ENCODE assay signal across 4 cellular contexts in genomic region chr19:13547102-13547501, GRCh38.
A peak's percentile ranks its signal among the peaks of the same experiment; 100 is the strongest.
TF ChIP-seq lines count a peak whose summit lies in the region.

No MANE protein-coding gene starts in this region.

TF ChIP-seq in HEK293, 187 proteins besides CTCF, POLR2A, EP300 and RAD21:
- TF ChIP-seq REPIN1 (tag by site-specific recombination; IDR thresholded peaks at IDR 0.05; ENCODE audit: low read depth): no peak
- TF ChIP-seq PRDM1 (tag by site-specific recombination; IDR thresholded peaks at IDR 0.05): peak; percentile 98
- TF ChIP-seq ZNF600 (tag by site-specific recombination; IDR thresholded peaks at IDR 0.05): no peak
TF ChIP-seq in HEK293: peak in this region for 1.

TF ChIP-seq in IMR-90, 13 proteins besides CTCF, POLR2A, EP300 and RAD21:
- no peak for TF ChIP-seq ELK1 (IDR thresholded peaks at IDR 0.05; ENCODE audit: borderline replicate concordance, low read depth, low read length)
- TF ChIP-seq CEBPB (IDR thresholded peaks at IDR 0.05; ENCODE audit: low read depth, low read length): 0 out of 2 replicates have a peak, but pooled peaks have one; percentile 12
- no peak for TF ChIP-seq CHD1 (IDR thresholded peaks at IDR 0.05; ENCODE audit: low read depth, low read length)
- TF ChIP-seq USF2 (IDR thresholded peaks at IDR 0.05; ENCODE audit: low read depth, low read length): no peak
- TF ChIP-seq SMC3 (IDR thresholded peaks at IDR 0.05; ENCODE audit: low read depth, low read length): no peak
- TF ChIP-seq RCOR1 (IDR thresholded peaks at IDR 0.05; ENCODE audit: insufficient replicate concordance, low read length): no peak
- no peak for TF ChIP-seq NFE2L2 (IDR thresholded peaks at IDR 0.05; ENCODE audit: low read depth, low read length)

TF ChIP-seq in K562, 482 proteins besides CTCF, POLR2A, EP300 and RAD21:
- peak; percentile 61 for TF ChIP-seq ATF3 (IDR thresholded peaks at IDR 0.05)
- no peak for TF ChIP-seq ATF3 (CRISPR knock-in tag; conservative IDR thresholded peaks at IDR 0.05)
- 0 out of 2 replicates have a peak, but pooled peaks have one; percentile 10 for TF ChIP-seq CEBPB (tag; IDR thresholded peaks at IDR 0.05)
- no peak for TF ChIP-seq LEF1 (IDR thresholded peaks at IDR 0.05)

TF ChIP-seq in GM12891, 5 proteins besides CTCF, POLR2A, EP300 and RAD21:
- TF ChIP-seq POLR2AphosphoS5 (IDR thresholded peaks at IDR 0.05; ENCODE audit: low read depth, low read length): no peak
- no peak for TF ChIP-seq POU2F2 (IDR thresholded peaks at IDR 0.05; ENCODE audit: low read depth, low read length)
- TF ChIP-seq PAX5 (IDR thresholded peaks at IDR 0.05; ENCODE audit: insufficient read depth, low read length, severe bottlenecking): no peak
- no peak for TF ChIP-seq SPI1 (IDR thresholded peaks at IDR 0.05; ENCODE audit: low read depth, low read length)
- TF ChIP-seq TAF1 (IDR thresholded peaks at IDR 0.05; ENCODE audit: low read depth, low read length): no peak
